In the genomic region with DNA sequence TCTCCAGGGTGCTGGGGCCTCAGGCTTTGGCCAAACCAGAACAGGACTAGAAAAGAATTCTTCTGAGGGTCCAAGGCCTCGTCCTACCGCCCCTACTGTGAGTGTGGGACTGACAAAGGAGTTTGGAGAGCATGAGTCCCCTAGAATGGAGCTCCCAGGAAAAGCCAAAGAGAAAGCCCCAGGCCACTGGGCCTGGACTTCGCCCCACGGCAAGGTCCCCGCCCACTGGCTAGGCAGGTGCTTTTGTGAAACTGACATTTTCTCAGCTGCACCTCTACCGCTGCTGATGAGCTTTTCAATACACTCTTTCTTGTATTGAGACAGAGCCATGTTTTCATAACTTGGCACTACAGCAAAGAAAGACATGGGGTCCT, we compare ENCODE assay signal across 20 cellular contexts. TPM values are rescaled to one million over a fixed set of nuclear protein-coding genes. Genes with fewer than 3 reads are reported as not detected.
"Had no signal": no experiment of that assay in that cellular context is flagged by ENCODE, and none has a peak within 500 bp of the region (broad histone marks: within the 10 kb centered on the region; RNA-seq: fewer than 3 reads in every experiment).

No MANE protein-coding gene starts in this region.

- H3K4me3 ChIP-seq: ascending aorta, breast epithelium, gastrocnemius medialis, heart left ventricle, skin epidermis had no signal

- H3K27me3 ChIP-seq: ascending aorta had no signal

- ATAC-seq: activated naive CD8-positive, alpha-beta T cell treated with anti-CD3 and anti-CD28 coated beads, Interleukin-2, amount 50 U/mL, for 24 hours; gastrocnemius medialis; heart left ventricle; naive thymus-derived CD4-positive, alpha-beta T cell; stimulated activated naive CD8-positive, alpha-beta T cell treated with anti-CD3 and anti-CD28 coated beads, Interleukin-15, Interleukin-2, amounts not matched to agents 100 U/mL and 50 U/mL, for 24 hours had no signal

- H3K9me3 ChIP-seq: ascending aorta, gastrocnemius medialis had no signal

- DNase-seq: activated CD4-positive, CD25-positive, alpha-beta regulatory T cell treated with anti-CD3 and anti-CD28 coated beads, Interleukin-2, amount 50 U/mL, for 72 hours; activated naive CD4-positive, alpha-beta T cell; activated naive CD8-positive, alpha-beta T cell treated with anti-CD3 and anti-CD28 coated beads, Interleukin-2, amount 50 U/mL, for 24 hours; gastrocnemius medialis; heart left ventricle; naive thymus-derived CD4-positive, alpha-beta T cell; stimulated activated CD4-positive, alpha-beta T cell treated with anti-CD3 and anti-CD28 coated beads, Interleukin-4, amount 100 ng/mL, for 4 hours; stimulated activated naive CD8-positive, alpha-beta T cell treated with anti-CD3 and anti-CD28 coated beads, Interleukin-15, Interleukin-2, amounts not matched to agents 100 U/mL and 50 U/mL, for 24 hours; T-helper 1 cell; T1000; trophoblast cell had no signal

- H3K36me3 ChIP-seq: ascending aorta, breast epithelium, gastrocnemius medialis, heart left ventricle had no signal

- H3K27ac ChIP-seq: ascending aorta, breast epithelium, epithelial cell of prostate, gastrocnemius medialis, heart left ventricle, skin epidermis had no signal

- H3K4me1 ChIP-seq: ascending aorta, breast epithelium, gastrocnemius medialis, heart left ventricle had no signal

RNA-seq across cellular contexts. Expression of a gene that starts 9.7 kb away (rescaled TPM):
- total RNA-seq: activated CD8-positive, alpha-beta memory T cell treated with anti-CD3 and anti-CD28 coated beads for 36 hours; ascending aorta; breast epithelium; chondrocyte; dermis microvascular lymphatic vessel endothelial cell; gastrocnemius medialis; heart left ventricle; mononuclear cell; naive thymus-derived CD4-positive, alpha-beta T cell; posterior vena cava had no signal
- polyA plus RNA-seq: heart left ventricle; naive thymus-derived CD4-positive, alpha-beta T cell had no signal

RNA-seq across cellular contexts. Expression of a gene that starts 53.8 kb away (rescaled TPM):
- total RNA-seq: activated CD8-positive, alpha-beta memory T cell treated with anti-CD3 and anti-CD28 coated beads for 36 hours; ascending aorta; breast epithelium; chondrocyte; dermis microvascular lymphatic vessel endothelial cell; gastrocnemius medialis; heart left ventricle; mononuclear cell; naive thymus-derived CD4-positive, alpha-beta T cell; posterior vena cava had no signal
- polyA plus RNA-seq: heart left ventricle; naive thymus-derived CD4-positive, alpha-beta T cell had no signal
